In genomic region chr9:116250881-116251280, GRCh38 we compare ENCODE assay signal across 23 cellular contexts.
A peak's percentile ranks its signal among the peaks of the same experiment; 100 is the strongest.
DNase-seq lines count a peak whose midpoint lies in the region; ATAC-seq, FAIRE-seq and TF ChIP-seq lines count a peak whose summit lies in the region.
"Had no signal": no experiment of that assay in that cellular context is flagged by ENCODE, and none has a peak within 500 bp of the region (broad histone marks: within the 10 kb centered on the region; RNA-seq: fewer than 3 reads in every experiment).

No MANE protein-coding gene starts in this region.

- H3K56ac ChIP-seq in IMR-90 (ENCODE audit: extremely low read depth, insufficient read depth, low read length), result no peak overlapping the region

- no peak overlapping the region for H2BK5ac ChIP-seq in IMR-90 (ENCODE audit: low read depth, low read length, poor library complexity, severe bottlenecking)

- H3K9me3 Mint-ChIP-seq in activated naive CD8-positive, alpha-beta T cell treated with anti-CD3 and anti-CD28 coated beads for 36 hours, result no peaks in the 10 kb centered on the region
- H3K9me3 Mint-ChIP-seq: GM23338 had no signal

- H2BK15ac ChIP-seq in IMR-90 (ENCODE audit: low read depth, low read length), result no peak overlapping the region

- peaks cover 12% of the 10 kb centered on the region for H4K20me1 ChIP-seq in IMR-90 (ENCODE audit: insufficient read depth, low read length)

- intact Hi-C loops in IMR-90 (cut with micrococcal nuclease), result no loop called here
- intact Hi-C loops in transverse colon (cut with DNase I; ENCODE audit: low total_unique reads), result no loop called here

- no peak for TF ChIP-seq RAD21 in IMR-90 (IDR thresholded peaks at IDR 0.05; ENCODE audit: low read length)

- no peak overlapping the region for H3K4me3 Mint-ChIP-seq in activated naive CD8-positive, alpha-beta T cell treated with anti-CD3 and anti-CD28 coated beads for 36 hours
- H3K4me3 Mint-ChIP-seq: CD4-positive, CD25-positive, alpha-beta regulatory T cell; GM23338 had no signal

- peak; percentile 20 for DNase-seq in AG04450 (ENCODE audit: low read depth, low spot score)
- peak; percentile 50 for DNase-seq in IMR-90
- peak; percentile 90 for DNase-seq in fibroblast of gingiva (ENCODE audit: low read depth)
- peak; percentile 23 for DNase-seq in left kidney (ENCODE audit: low read depth, low spot score)
- DNase-seq in T-helper 9 cell, result no peak
- no peak for DNase-seq in activated naive CD8-positive, alpha-beta T cell treated with anti-CD3 and anti-CD28 coated beads for 36 hours
- no peak for DNase-seq in urothelium cell line (ENCODE audit: low spot score)
- no peak for DNase-seq in transverse colon
- DNase-seq: 8988T; CD4-positive, CD25-positive, alpha-beta regulatory T cell; DMS79; KBM-7; NCI-H1105; NCI-H2081; NCI-H2171; NCI-H345; NCI-H524; NCI-H82; SIG-M5 had no signal

- no peak overlapping the region for H2BK120ac ChIP-seq in IMR-90 (ENCODE audit: low read depth, low read length)

- no peaks in the 10 kb centered on the region for H3K4me1 Mint-ChIP-seq in activated naive CD8-positive, alpha-beta T cell treated with anti-CD3 and anti-CD28 coated beads for 36 hours
- H3K4me1 Mint-ChIP-seq: CD4-positive, CD25-positive, alpha-beta regulatory T cell; GM23338 had no signal

- no peak overlapping the region for H3K23ac ChIP-seq in IMR-90 (ENCODE audit: low read depth, low read length)

- H3K4me2 ChIP-seq in IMR-90 (ENCODE audit: low read depth, low read length), result no peak overlapping the region
- H3K4me2 ChIP-seq: GM23338 had no signal

- H3K27ac ChIP-seq in AG04450 (ENCODE audit: low read depth, low read length) (peak overlapping the region; percentile 3), IMR-90 (ENCODE audit: insufficient read depth, low read length) (peak overlapping the region; percentile 54; the same call in 1 of the 2 replicates), transverse colon (no peak overlapping the region)

- FAIRE-seq in urothelium cell line (lab: Jason Lieb, UNC), result no peak
- FAIRE-seq: HepG2 had no signal

- no peak overlapping the region for H4K8ac ChIP-seq in IMR-90 (ENCODE audit: low read depth in 2 of 2, low read length in 2 of 2)

- BruUV-seq in IMR-90 (replicated peaks; lab: Mats Ljungman, UMichigan), result no TSS peak

- H2BK20ac ChIP-seq in IMR-90 (ENCODE audit: low read depth, low read length), result no peak overlapping the region; the same call in 1 of the 2 replicates

- peaks cover 36% of the 10 kb centered on the region for H3K36me3 ChIP-seq in IMR-90 (ENCODE audit: control insufficient read depth, insufficient read depth, low read length)
- no peaks in the 10 kb centered on the region for H3K36me3 ChIP-seq in transverse colon
- H3K36me3 ChIP-seq: HAP-1 had no signal

- no peak for TF ChIP-seq CTCF in AG04450 (IDR thresholded peaks at IDR 0.05; ENCODE audit: low read depth, low read length)
- TF ChIP-seq CTCF in IMR-90 (conservative IDR thresholded peaks at IDR 0.05; ENCODE audit: low read depth, low read length), result no peak
- no peak for TF ChIP-seq CTCF in transverse colon (IDR thresholded peaks at IDR 0.05)

- no CpG with 5 or more reads among the region's 4 CpGs for WGBS in IMR-90 (ENCODE audit: extremely low coverage in 2 of 2, insufficient read length in 1 of 2), 2 experiments
- 80 to 81% methylated on average over 4 of the region's 4 CpGs for WGBS in transverse colon (ENCODE audit: low coverage in 1 of 2), 2 donors

- H3K27me3 ChIP-seq in AG04450 (ENCODE audit: control insufficient read depth, insufficient read depth, low read length) (no peaks in the 10 kb centered on the region), IMR-90 (ENCODE audit: control insufficient read depth, insufficient read depth, low read length) (no peaks in the 10 kb centered on the region), transverse colon (no peaks in the 10 kb centered on the region)

- H2AK9ac ChIP-seq in IMR-90 (replicated peaks; ENCODE audit: low read depth, low read length, poor library complexity), result no peak overlapping the region

- H3K18ac ChIP-seq in IMR-90 (ENCODE audit: low read depth, low read length), result no peak overlapping the region

- H3K4me3 ChIP-seq in AG04450 (ENCODE audit: low read depth, low read length) (no peak overlapping the region), IMR-90 (ENCODE audit: insufficient read depth, low read depth, low read length) (no peak overlapping the region), transverse colon (no peak overlapping the region)
- H3K4me3 ChIP-seq: GM23338, HAP-1 had no signal

- no peak overlapping the region for H2AK5ac ChIP-seq in IMR-90 (ENCODE audit: low read depth, low read length)

- no peaks in the 10 kb centered on the region for H3K9me1 ChIP-seq in IMR-90 (ENCODE audit: insufficient read depth, low read length)

- peaks cover 5% of the 10 kb centered on the region for H3K27me3 Mint-ChIP-seq in activated naive CD8-positive, alpha-beta T cell treated with anti-CD3 and anti-CD28 coated beads for 36 hours
- H3K27me3 Mint-ChIP-seq: CD4-positive, CD25-positive, alpha-beta regulatory T cell had no signal

- dilution Hi-C loops in IMR-90 (cut with HindIII; ENCODE audit: low sequenced_read_pairs, unreplicated experiment), result no loop called here

- no peak overlapping the region for H3K4ac ChIP-seq in IMR-90 (ENCODE audit: low read depth, low read length)

- H3K27ac Mint-ChIP-seq in activated naive CD8-positive, alpha-beta T cell treated with anti-CD3 and anti-CD28 coated beads for 36 hours, result no peak overlapping the region
- H3K27ac Mint-ChIP-seq: CD4-positive, CD25-positive, alpha-beta regulatory T cell; GM23338 had no signal

- no peak overlapping the region for H2AFZ ChIP-seq in IMR-90 (replicated peaks; ENCODE audit: low read length, poor library complexity)
- H2AFZ ChIP-seq: GM23338 had no signal

- TF ChIP-seq POLR2A in IMR-90 (IDR thresholded peaks at IDR 0.05; ENCODE audit: low read depth, low read length) (no peak), transverse colon (IDR thresholded peaks at IDR 0.05) (no peak)

- peak; percentile 36 for ATAC-seq in IMR-90 (ENCODE audit: low read depth)
- ATAC-seq: GM23338, HepG2, Panc1 had no signal

- no peak overlapping the region for H3K14ac ChIP-seq in IMR-90 (replicated peaks; ENCODE audit: low read depth, low read length)

- TF ChIP-seq EP300 in transverse colon (IDR thresholded peaks at IDR 0.05; ENCODE audit: low read depth), result no peak

- H3K36me3 Mint-ChIP-seq in activated naive CD8-positive, alpha-beta T cell treated with anti-CD3 and anti-CD28 coated beads for 36 hours, result no peaks in the 10 kb centered on the region
- H3K36me3 Mint-ChIP-seq: CD4-positive, CD25-positive, alpha-beta regulatory T cell had no signal

- peaks cover 0 to 9% of the 10 kb centered on the region in 2 experiments; a peak in 3 of 4 replicates for H3K79me1 ChIP-seq in IMR-90 (ENCODE audit: low read depth in 1 of 2, low read length in 2 of 2)

- H3K4me1 ChIP-seq in IMR-90 (ENCODE audit: control insufficient read depth, insufficient read depth, low read length), result peaks cover 10% of the 10 kb centered on the region; the same call in 1 of the 2 replicates
- no peaks in the 10 kb centered on the region for H3K4me1 ChIP-seq in transverse colon
- H3K4me1 ChIP-seq: HAP-1 had no signal

- H4K5ac ChIP-seq in IMR-90 (ENCODE audit: low read depth, low read length), result no peak overlapping the region; the same call in 1 of the 2 replicates

- H3K9ac ChIP-seq in IMR-90 (ENCODE audit: low read depth, low read length), result no peak overlapping the region

- H3K9me3 ChIP-seq in AG04450 (ENCODE audit: control insufficient read depth, insufficient read depth, low read length), result no peaks in the 10 kb centered on the region
- no peaks in the 10 kb centered on the region for H3K9me3 ChIP-seq in IMR-90 (ENCODE audit: control insufficient read depth, insufficient read depth, low read length)
- no peaks in the 10 kb centered on the region for H3K9me3 ChIP-seq in transverse colon
- H3K9me3 ChIP-seq: HAP-1 had no signal

- POLR2A ChIA-PET in AG04450 (lab: Yijun Ruan, JAX), result interaction anchor here (0.9 kb wide), 1 partner anchor 17 kb away, joined by 3 read pairs; no protein-coding TSS in a partner anchor
- POLR2A ChIA-PET in IMR-90 (lab: Charles Lee; ENCODE audit: unreplicated experiment), result interaction anchor here (0.6 kb wide), 1 partner anchor 1445 kb away, joined by 9 read pairs; no protein-coding TSS in a partner anchor

- in situ Hi-C loops in IMR-90 (cut with MboI; ENCODE audit: low sequenced_read_pairs) (no loop called here), transverse colon (cut with MboI; ENCODE audit: low pct_ligation_motif_present in 1 of 4, low pct_unique_long_range_greater_than_20kb in 1 of 4, low sequenced_read_pairs in 3 of 4) (no loop called here)

- no peak overlapping the region for H4K91ac ChIP-seq in IMR-90 (ENCODE audit: insufficient read depth, low read depth, low read length)

- CTCF ChIA-PET in AG04450 (lab: Charles Lee) (no interaction called here), IMR-90 (lab: Yijun Ruan, JAX) (no interaction called here)

TF ChIP-seq in IMR-90, 13 proteins besides CTCF, POLR2A, EP300 and RAD21:
- TF ChIP-seq NFE2L2 (IDR thresholded peaks at IDR 0.05; ENCODE audit: low read depth, low read length), result no peak
- TF ChIP-seq USF2 (IDR thresholded peaks at IDR 0.05; ENCODE audit: low read depth, low read length), result no peak
- TF ChIP-seq MXI1 (IDR thresholded peaks at IDR 0.05; ENCODE audit: borderline replicate concordance, low read depth, low read length), result no peak
- no peak for TF ChIP-seq ELK1 (IDR thresholded peaks at IDR 0.05; ENCODE audit: borderline replicate concordance, low read depth, low read length)

Comparison
In these comparisons a context has a peak if more than half of its experiments do, and no peak if none do; other contexts are left out.
1. DNase-seq: peak in AG04450 (single experiment), IMR-90 (single experiment), fibroblast of gingiva (single experiment) and left kidney (single experiment); none in T-helper 9 cell (single experiment), activated naive CD8-positive, alpha-beta T cell treated with anti-CD3 and anti-CD28 coated beads for 36 hours (single experiment), urothelium cell line (single experiment) and transverse colon (single experiment).
2. H3K27ac ChIP-seq: peak in AG04450 (single experiment) and IMR-90 (single experiment); none in transverse colon (0 of 4).